ENCODE assay signal across 10 cellular contexts in genomic region chr10:110138197-110138812, GRCh38.
DNase-seq lines count a peak whose midpoint lies in the region; ATAC-seq, FAIRE-seq and TF ChIP-seq lines count a peak whose summit lies in the region.
"Had no signal": no experiment of that assay in that cellular context is flagged by ENCODE, and none has a peak within 500 bp of the region (broad histone marks: within the 10 kb centered on the region; RNA-seq: fewer than 3 reads in every experiment).

No MANE protein-coding gene starts in this region.

- no peak overlapping the region for H4K8ac ChIP-seq in mesenchymal stem cell (ENCODE audit: low read length)

- no peaks in the 10 kb centered on the region for H3K79me1 ChIP-seq in mesenchymal stem cell (replicated peaks; ENCODE audit: low read length, poor library complexity, severe bottlenecking)

- no peak for TF ChIP-seq POLR2A in Peyer's patch (IDR thresholded peaks at IDR 0.05)

- H3K18ac ChIP-seq in mesenchymal stem cell (ENCODE audit: low read depth in 1 of 2, low read length in 2 of 2): no peak overlapping the region

- H3K9ac ChIP-seq in mesenchymal stem cell (ENCODE audit: low read length): no peak overlapping the region

- DNase-seq in CMK (ENCODE audit: low read depth) (peak; percentile 22), Peyer's patch (no peak), dorsolateral prefrontal cortex (no peak), mesenchymal stem cell (peak; percentile 72), urothelium cell line (ENCODE audit: low spot score) (no peak)

- H3K9me3 ChIP-seq in Peyer's patch (no peaks in the 10 kb centered on the region), mesenchymal stem cell (ENCODE audit: control insufficient read depth, low read length) (no peaks in the 10 kb centered on the region)
- H3K9me3 ChIP-seq: SJCRH30 had no signal

- ATAC-seq in GM19035 (IDR thresholded peaks at IDR 0.05; ENCODE audit: unreplicated experiment): peak; percentile 54
- no peak for ATAC-seq in HG02623 (IDR thresholded peaks at IDR 0.05; ENCODE audit: unreplicated experiment)

- no peaks in the 10 kb centered on the region for H3K27me3 ChIP-seq in Peyer's patch
- H3K27me3 ChIP-seq in dorsolateral prefrontal cortex: no peaks in the 10 kb centered on the region
- peaks cover 0 to 4% of the 10 kb centered on the region in 2 experiments for H3K27me3 ChIP-seq in mesenchymal stem cell (ENCODE audit: control insufficient read depth in 1 of 2, insufficient read depth in 1 of 2, low read length in 2 of 2)
- H3K27me3 ChIP-seq: SJCRH30 had no signal

- H3K4me2 ChIP-seq in mesenchymal stem cell (ENCODE audit: low read length, poor library complexity, severe bottlenecking): no peak overlapping the region

- peak; percentile 45 to 75 (median 68) for TF ChIP-seq CTCF in Peyer's patch (IDR thresholded peaks at IDR 0.05)
- peak; percentile 56 to 93 (median 82) for TF ChIP-seq CTCF in dorsolateral prefrontal cortex (IDR thresholded peaks at IDR 0.05 in 54 of 56, conservative IDR thresholded peaks at IDR 0.05 in 2 of 56; ENCODE audit: low read depth in 1 of 56, partially characterized antibody in 56 of 56)

- no peak overlapping the region for H3K14ac ChIP-seq in mesenchymal stem cell (ENCODE audit: low read length in 2 of 2)

- no peak overlapping the region for H2BK5ac ChIP-seq in mesenchymal stem cell (ENCODE audit: low read depth, low read length, poor library complexity, severe bottlenecking)

- no peak overlapping the region for H2BK120ac ChIP-seq in mesenchymal stem cell (ENCODE audit: low read depth, low read length)

- H3K23ac ChIP-seq in mesenchymal stem cell (ENCODE audit: low read length in 2 of 2): no peak overlapping the region

- peaks cover 0 to 23% (median 2%) of the 10 kb centered on the region in 4 donors for H3K4me1 ChIP-seq in Peyer's patch
- peaks cover 2% of the 10 kb centered on the region for H3K4me1 ChIP-seq in mesenchymal stem cell (ENCODE audit: control insufficient read depth, insufficient read depth, low read depth, low read length)
- H3K4me1 ChIP-seq: SJCRH30 had no signal

- no peak overlapping the region for H2BK15ac ChIP-seq in mesenchymal stem cell (ENCODE audit: low read depth, poor library complexity, severe bottlenecking)

- intact Hi-C loops in dorsolateral prefrontal cortex (cut with DNase I): loop anchor here (2.0 to 10.0 kb wide), 11 partner anchors 51 to 534 kb away; partner anchors contain the start of genes ADD3 (in 1 of the 2) and MXI1 (in 1 of the 2)

- WGBS in mesenchymal stem cell: 72% methylated on average over 3 of the region's 5 CpGs

- peak; percentile 77 for TF ChIP-seq RAD21 in Ishikawa (IDR thresholded peaks at IDR 0.05; ENCODE audit: low read depth)

- H2AK5ac ChIP-seq in mesenchymal stem cell (ENCODE audit: low read length, severe bottlenecking): no peak overlapping the region

- no peak for FAIRE-seq in urothelium cell line (lab: Jason Lieb, UNC)

- no peak overlapping the region for H2AFZ ChIP-seq in mesenchymal stem cell (ENCODE audit: low read depth, low read length)

- no peak overlapping the region for H3K4ac ChIP-seq in mesenchymal stem cell (ENCODE audit: low read depth in 1 of 2, low read length in 2 of 2)

- no peak overlapping the region for H4K91ac ChIP-seq in mesenchymal stem cell (ENCODE audit: low read length)

- H3K36me3 ChIP-seq in Peyer's patch (peaks cover 0 to 6% (median 0%) of the 10 kb centered on the region in 3 donors), mesenchymal stem cell (ENCODE audit: control insufficient read depth in 1 of 2, insufficient read depth in 2 of 2, low read depth in 1 of 2, low read length in 2 of 2) (peaks cover 4 to 42% of the 10 kb centered on the region in 2 experiments)

- H2BK12ac ChIP-seq in mesenchymal stem cell (ENCODE audit: low read length in 2 of 2): no peak overlapping the region

- no peak for TF ChIP-seq EP300 in Ishikawa (IDR thresholded peaks at IDR 0.05; ENCODE audit: borderline replicate concordance)

- H3K27ac ChIP-seq in Peyer's patch (no peak overlapping the region), dorsolateral prefrontal cortex (peak overlapping the region in 44 of 59 donors; percentile 0 to 88 (median 66)), mesenchymal stem cell (ENCODE audit: low read length, poor library complexity, severe bottlenecking) (no peak overlapping the region)
- H3K27ac ChIP-seq: SJCRH30 had no signal

- H3K4me3 ChIP-seq in Peyer's patch (no peak overlapping the region), dorsolateral prefrontal cortex (peak overlapping the region in 1 of 59 donors; percentile 8), mesenchymal stem cell (ENCODE audit: insufficient read depth in 1 of 2, low read depth in 1 of 2, low read length in 2 of 2) (no peak overlapping the region)
- H3K4me3 ChIP-seq: SJCRH30, skin epidermis had no signal

TF ChIP-seq in Ishikawa, 13 proteins besides CTCF, POLR2A, EP300 and RAD21:
- TF ChIP-seq NFIC (IDR thresholded peaks at IDR 0.05) (no peak), TEAD4 (IDR thresholded peaks at IDR 0.05) (no peak)

Comparison
In these comparisons a context has a peak if more than half of its experiments do, and no peak if none do; other contexts are left out.
1. DNase-seq: peak in CMK (single experiment) and mesenchymal stem cell (single experiment); none in Peyer's patch (0 of 3), dorsolateral prefrontal cortex (0 of 10) and urothelium cell line (single experiment).
2. H3K27ac ChIP-seq: peak in dorsolateral prefrontal cortex (44 of 59); none in Peyer's patch (0 of 4) and mesenchymal stem cell (single experiment).